ENCODE assay signal across 1 cellular context in genomic region chr5:77974576-77974975, GRCh38.
TF ChIP-seq lines count a peak whose summit lies in the region.

No MANE protein-coding gene starts in this region.

TF ChIP-seq in A549, 52 proteins besides CTCF, POLR2A, EP300 and RAD21 (continued from another document):
- TF ChIP-seq BCL3 (IDR thresholded peaks at IDR 0.05) (no peak), RCOR1 (IDR thresholded peaks at IDR 0.05; ENCODE audit: low read depth, low read length) (no peak), JUN (IDR thresholded peaks at IDR 0.05) (no peak), ZC3H11A (IDR thresholded peaks at IDR 0.05) (no peak), HES2 (IDR thresholded peaks at IDR 0.05) (no peak), PHF8 (IDR thresholded peaks at IDR 0.05; ENCODE audit: borderline replicate concordance, low read depth) (no peak), HEYL (CRISPR knock-in tag; IDR thresholded peaks at IDR 0.05) (no peak)
